In the genomic region with DNA sequence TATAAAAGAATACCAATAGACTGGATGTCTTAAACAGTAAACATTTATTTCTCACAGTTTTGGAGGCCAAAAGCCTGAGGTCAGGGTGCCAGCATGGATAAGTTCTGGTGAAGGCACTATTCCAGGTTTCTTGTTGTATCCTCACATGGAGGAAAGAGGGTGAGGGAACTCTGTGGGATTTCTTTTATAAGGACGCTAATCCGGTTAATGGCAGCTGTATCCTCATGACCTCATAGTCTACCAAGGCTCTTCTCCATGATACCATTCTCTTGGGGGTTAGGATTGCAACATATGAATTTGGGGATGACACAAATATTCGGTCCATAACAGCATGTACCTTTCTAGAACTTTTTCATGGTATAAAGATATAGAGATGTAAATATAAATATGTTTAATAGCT, we compare ENCODE assay signal across 31 cellular contexts.
"Had no signal": no experiment of that assay in that cellular context is flagged by ENCODE, and none has a peak within 500 bp of the region (broad histone marks: within the 10 kb centered on the region; RNA-seq: fewer than 3 reads in every experiment).

No MANE protein-coding gene starts in this region.

- H3K27ac Mint-ChIP-seq: naive B cell; natural killer cell; nephron progenitor cell; neural progenitor cell; progenitor cell of endocrine pancreas; stimulated activated effector memory CD8-positive, alpha-beta T cell treated with anti-CD3 and anti-CD28 coated beads, Interleukin-12 subunit alpha, Interleukin-12 subunit beta, amount 100 ng/mL, for 72 hours; stimulated activated naive CD8-positive, alpha-beta T cell treated with anti-CD3 and anti-CD28 coated beads, Interleukin-15, amount 100 ng/mL, for 72 hours had no signal

- H3K9me3 ChIP-seq: heart right ventricle, lower lobe of right lung, mucosa of descending colon, neutrophil, ovary, right atrium auricular region, right lobe of liver, spleen, transverse colon, upper lobe of left lung, vagina had no signal

- H3K36me3 ChIP-seq: heart right ventricle, lower lobe of right lung, neural progenitor cell, neutrophil, ovary, right atrium auricular region, right lobe of liver, spleen, transverse colon, upper lobe of left lung, vagina had no signal

- H3K27ac ChIP-seq: heart right ventricle, hepatocyte, lower lobe of right lung, neural progenitor cell, neutrophil, ovary, right atrium auricular region, right lobe of liver, spleen, transverse colon, upper lobe of left lung, vagina had no signal

- H3K4me1 Mint-ChIP-seq: naive B cell; natural killer cell; nephron progenitor cell; stimulated activated effector memory CD8-positive, alpha-beta T cell treated with anti-CD3 and anti-CD28 coated beads, Interleukin-12 subunit alpha, Interleukin-12 subunit beta, amount 100 ng/mL, for 72 hours; stimulated activated naive CD8-positive, alpha-beta T cell treated with anti-CD3 and anti-CD28 coated beads, Interleukin-15, amount 100 ng/mL, for 72 hours had no signal

- H2AFZ ChIP-seq: hepatocyte, neural progenitor cell had no signal

- H3K27me3 Mint-ChIP-seq: naive B cell; progenitor cell of endocrine pancreas; stimulated activated naive CD8-positive, alpha-beta T cell treated with anti-CD3 and anti-CD28 coated beads, Interleukin-15, amount 100 ng/mL, for 72 hours had no signal

- H3K27me3 ChIP-seq: heart right ventricle, hepatocyte, neural progenitor cell, neutrophil, ovary, right atrium auricular region, right lobe of liver, spleen, transverse colon, upper lobe of left lung, vagina had no signal

- H3K4me2 ChIP-seq: neural progenitor cell had no signal

- H3K4me3 ChIP-seq: heart right ventricle, hepatocyte, lower lobe of right lung, mucosa of descending colon, neural progenitor cell, ovary, right atrium auricular region, right lobe of liver, spleen, transverse colon, upper lobe of left lung, vagina had no signal

- H3K9me3 Mint-ChIP-seq: nephron progenitor cell; neural progenitor cell; stimulated activated effector memory CD8-positive, alpha-beta T cell treated with anti-CD3 and anti-CD28 coated beads, Interleukin-12 subunit alpha, Interleukin-12 subunit beta, amount 100 ng/mL, for 72 hours had no signal

- H3K9ac ChIP-seq: neural progenitor cell had no signal

- H3K4me3 Mint-ChIP-seq: naive B cell; natural killer cell; nephron progenitor cell; neural progenitor cell; stimulated activated effector memory CD8-positive, alpha-beta T cell treated with anti-CD3 and anti-CD28 coated beads, Interleukin-12 subunit alpha, Interleukin-12 subunit beta, amount 100 ng/mL, for 72 hours; stimulated activated naive CD8-positive, alpha-beta T cell treated with anti-CD3 and anti-CD28 coated beads, Interleukin-15, amount 100 ng/mL, for 72 hours had no signal

- ATAC-seq: heart right ventricle; left cardiac atrium; left lobe of liver; lower lobe of right lung; mucosa of descending colon; natural killer cell; right lobe of liver; stimulated activated effector memory CD8-positive, alpha-beta T cell treated with anti-CD3 and anti-CD28 coated beads, Interleukin-12 subunit alpha, Interleukin-12 subunit beta, amount 100 ng/mL, for 72 hours; stimulated activated naive CD8-positive, alpha-beta T cell treated with anti-CD3 and anti-CD28 coated beads, Interleukin-15, amount 100 ng/mL, for 72 hours had no signal

- DNase-seq: glutamatergic neuron; heart right ventricle; kidney glomerular epithelial cell; left cardiac atrium; lower lobe of right lung; mammary epithelial cell; mesendoderm; midbrain; mucosa of descending colon; naive B cell; natural killer cell; nephron progenitor cell; occipital lobe; ovary; right lobe of liver; small intestine; spleen; stimulated activated CD4-positive, alpha-beta T cell treated with anti-CD3 and anti-CD28 coated beads, Interleukin-4, amount 100 ng/mL, for 24 hours; stimulated activated naive CD4-positive, alpha-beta T cell; stimulated activated naive CD8-positive, alpha-beta T cell treated with anti-CD3 and anti-CD28 coated beads, Interleukin-15, amount 100 ng/mL, for 72 hours; substantia nigra; transverse colon; upper lobe of left lung had no signal

- H3K4me1 ChIP-seq: heart right ventricle, lower lobe of right lung, right atrium auricular region, right lobe of liver, spleen, transverse colon, upper lobe of left lung, vagina had no signal

- H3K36me3 Mint-ChIP-seq: naive B cell; natural killer cell; neural progenitor cell; stimulated activated effector memory CD8-positive, alpha-beta T cell treated with anti-CD3 and anti-CD28 coated beads, Interleukin-12 subunit alpha, Interleukin-12 subunit beta, amount 100 ng/mL, for 72 hours had no signal
